Comparison of ENCODE assay signal across 25 cellular contexts in the genomic region with DNA sequence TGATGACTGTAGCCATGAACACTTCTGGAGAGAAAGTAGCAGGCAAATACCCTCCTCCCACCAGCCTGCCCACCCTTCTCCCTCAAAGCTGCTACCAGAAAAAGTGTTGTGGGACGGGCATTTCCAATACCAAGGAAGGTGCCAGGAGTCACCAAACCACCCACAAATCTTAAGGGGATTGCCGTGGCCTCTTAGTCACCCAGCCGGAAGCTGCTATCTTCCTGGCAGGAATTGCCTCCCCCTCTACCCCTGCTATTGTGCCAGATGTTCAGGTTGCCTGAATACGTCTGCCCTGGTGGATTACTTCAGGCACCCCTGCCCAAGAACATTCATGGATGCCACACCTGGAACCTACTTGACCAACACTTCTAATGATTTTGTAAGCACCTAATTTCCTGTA.
A peak's percentile ranks its signal among the peaks of the same experiment; 100 is the strongest.
DNase-seq lines count a peak whose midpoint lies in the region; ATAC-seq and TF ChIP-seq lines count a peak whose summit lies in the region.
"Had no signal": no experiment of that assay in that cellular context is flagged by ENCODE, and none has a peak within 500 bp of the region (broad histone marks: within the 10 kb centered on the region; RNA-seq: fewer than 3 reads in every experiment).

No MANE protein-coding gene starts in this region.

- H3K4ac ChIP-seq in mesendoderm (ENCODE audit: low read depth, low read length): no peak overlapping the region

- H2AFZ ChIP-seq in neural progenitor cell (replicated peaks): no peak overlapping the region

- H4K5ac ChIP-seq in mesendoderm (ENCODE audit: low read length): no peak overlapping the region

- no peaks in the 10 kb centered on the region for H3K9me3 Mint-ChIP-seq in neural progenitor cell
- H3K9me3 Mint-ChIP-seq: CD8-positive, alpha-beta T cell had no signal

- H4K8ac ChIP-seq in mesendoderm (ENCODE audit: low read depth, low read length): no peak overlapping the region

- no peak overlapping the region for H3K4me3 Mint-ChIP-seq in neural progenitor cell
- H3K4me3 Mint-ChIP-seq: CD8-positive, alpha-beta T cell had no signal

- H3K27me3 ChIP-seq in ascending aorta (no peaks in the 10 kb centered on the region), mesendoderm (ENCODE audit: insufficient read depth, low read length, poor library complexity) (no peaks in the 10 kb centered on the region), neural progenitor cell (no peaks in the 10 kb centered on the region)

- H2BK5ac ChIP-seq in mesendoderm (ENCODE audit: low read length): no peak overlapping the region

- no peaks in the 10 kb centered on the region for H3K79me2 ChIP-seq in mesendoderm (ENCODE audit: control insufficient read depth, insufficient read depth, low read length)
- H3K79me2 ChIP-seq in neural progenitor cell (ENCODE audit: low read depth): no peaks in the 10 kb centered on the region

- peak overlapping the region; percentile 15 for H3K56ac ChIP-seq in mesendoderm (ENCODE audit: low read length)

- intact Hi-C loops in ascending aorta (cut with DNase I): no loop called here

- WGBS in mesendoderm (ENCODE audit: extremely low coverage, insufficient coverage, low lambda C conversion rate): no CpG with 5 or more reads among the region's 4 CpGs

- no peaks in the 10 kb centered on the region for H3K36me3 ChIP-seq in ascending aorta
- H3K36me3 ChIP-seq in mesendoderm (ENCODE audit: control insufficient read depth, insufficient read depth, low read length): no peaks in the 10 kb centered on the region
- H3K36me3 ChIP-seq in neural progenitor cell: no peaks in the 10 kb centered on the region

- H3K4me1 ChIP-seq in ascending aorta: peaks cover 9 to 42% of the 10 kb centered on the region in 2 donors
- peaks cover 3% of the 10 kb centered on the region for H3K4me1 ChIP-seq in mesendoderm (ENCODE audit: control insufficient read depth, low read depth, low read length)
- peaks cover 22% of the 10 kb centered on the region for H3K4me1 ChIP-seq in neural progenitor cell
- H3K4me1 ChIP-seq: Caco-2 had no signal

- H2BK15ac ChIP-seq in mesendoderm (replicated peaks; ENCODE audit: low read depth): no peak overlapping the region

- H3K4me2 ChIP-seq in mesendoderm (ENCODE audit: low read length) (no peak overlapping the region), neural progenitor cell (no peak overlapping the region)
- H3K4me2 ChIP-seq: SK-N-SH had no signal

- H3K4me1 Mint-ChIP-seq in neural progenitor cell: peaks cover 14% of the 10 kb centered on the region

- H3K4me3 ChIP-seq in ascending aorta (no peak overlapping the region), mesendoderm (ENCODE audit: low read length) (no peak overlapping the region), neural progenitor cell (no peak overlapping the region)

- no peak overlapping the region for H3K23ac ChIP-seq in mesendoderm (ENCODE audit: low read length)

- no peak for ATAC-seq in HG03521 (IDR thresholded peaks at IDR 0.05; ENCODE audit: unreplicated experiment)
- ATAC-seq: CD8-positive, alpha-beta T cell had no signal

- H3K18ac ChIP-seq in mesendoderm (ENCODE audit: low read length): no peak overlapping the region

- H3K9me3 ChIP-seq in ascending aorta (no peaks in the 10 kb centered on the region), neural progenitor cell (ENCODE audit: low read depth) (no peaks in the 10 kb centered on the region)
- H3K9me3 ChIP-seq: Caco-2, SK-N-SH had no signal

- TF ChIP-seq CTCF in ascending aorta (IDR thresholded peaks at IDR 0.05) (no peak), neural progenitor cell (IDR thresholded peaks at IDR 0.05) (no peak)

- H3F3A ChIP-seq in neural progenitor cell (ENCODE audit: low read depth): peaks cover 17% of the 10 kb centered on the region

- no peaks in the 10 kb centered on the region for H3K36me3 Mint-ChIP-seq in neural progenitor cell
- H3K36me3 Mint-ChIP-seq: CD8-positive, alpha-beta T cell had no signal

- H2BK120ac ChIP-seq in mesendoderm (ENCODE audit: low read depth, low read length): no peak overlapping the region

- no peaks in the 10 kb centered on the region for H3K79me1 ChIP-seq in mesendoderm (ENCODE audit: low read length)

- H3K27ac Mint-ChIP-seq in neural progenitor cell: no peak overlapping the region
- H3K27ac Mint-ChIP-seq: CD8-positive, alpha-beta T cell had no signal

- H2AK5ac ChIP-seq in mesendoderm (ENCODE audit: low read length): no peak overlapping the region

- no peaks in the 10 kb centered on the region for H3K27me3 Mint-ChIP-seq in neural progenitor cell (ENCODE audit: insufficient read depth, low read depth)

- DNase-seq in A172 (ENCODE audit: low spot score): peak; percentile 17
- peak; percentile 63 for DNase-seq in HT1080 (ENCODE audit: low read depth)
- DNase-seq in ascending aorta (ENCODE audit: low spot score in 2 of 2): no peak
- DNase-seq in mesendoderm: no peak
- DNase-seq in NCI-H1930 (lab: John Stamatoyannopoulos, UW): no peak
- DNase-seq in NCI-H446 treated with DMSO at 0.1 percent for 48 hours (lab: John Stamatoyannopoulos, UW): no peak
- DNase-seq in neural progenitor cell (ENCODE audit: low spot score): no peak
- DNase-seq: Caco-2; CD8-positive, alpha-beta T cell; DMS153; DND-41; IMR-90; KG1; NCI-H1092; NCI-H1417 treated with DMSO at 0.1 percent for 48 hours; NCI-H1694 treated with DMSO at 0.1 percent for 48 hours; NCI-H2081 treated with DMSO at 0.1 percent for 48 hours; NCI-H2171; NCI-H226; NCI-H510A treated with DMSO at 0.1 percent for 48 hours; NCI-H774; SK-N-SH; SW 1271 had no signal

- H3K9ac ChIP-seq in mesendoderm (ENCODE audit: low read length) (no peak overlapping the region), neural progenitor cell (no peak overlapping the region)
- H3K9ac ChIP-seq: SK-N-SH had no signal

- no peaks in the 10 kb centered on the region for H4K20me1 ChIP-seq in neural progenitor cell (ENCODE audit: low read depth)

- H3K27ac ChIP-seq in ascending aorta (peak overlapping the region; percentile 93 to 95), mesendoderm (ENCODE audit: low read depth, low read length) (no peak overlapping the region), neural progenitor cell (no peak overlapping the region)
- H3K27ac ChIP-seq: C4-2B had no signal

Comparison
In these comparisons a context has a peak if more than half of its experiments do, and no peak if none do; other contexts are left out.
1. DNase-seq: peak in A172 (single experiment) and HT1080 (single experiment); none in ascending aorta (0 of 2), mesendoderm (single experiment), NCI-H1930 (0 of 2), NCI-H446 treated with DMSO at 0.1 percent for 48 hours (single experiment) and neural progenitor cell (single experiment).
2. H3K27ac ChIP-seq: peak in ascending aorta (2 of 2); none in mesendoderm (single experiment) and neural progenitor cell (single experiment).